In the genomic region with DNA sequence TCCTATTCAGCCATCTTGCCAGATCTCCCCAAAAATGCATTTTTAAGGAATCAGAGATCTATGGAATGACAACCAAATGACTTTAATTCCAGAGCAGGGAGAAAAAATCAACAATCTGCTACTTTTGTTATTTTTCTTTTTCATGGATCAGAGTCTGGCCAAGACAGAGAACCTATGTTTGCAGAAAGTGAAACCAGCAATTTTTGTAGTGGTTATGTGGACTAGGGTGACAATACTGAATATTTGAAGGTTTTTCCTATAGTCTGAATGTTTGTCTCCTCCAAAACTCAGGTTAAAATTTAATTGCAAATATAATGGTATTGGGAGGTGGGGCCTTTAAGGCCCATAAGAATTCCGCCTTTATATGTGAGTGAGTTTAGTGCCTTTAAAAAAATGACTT, we compare ENCODE assay signal across 23 cellular contexts. TPM values are rescaled to one million over a fixed set of nuclear protein-coding genes. Genes with fewer than 3 reads are reported as not detected.
A peak's percentile ranks its signal among the peaks of the same experiment; 100 is the strongest.
DNase-seq lines count a peak whose midpoint lies in the region; ATAC-seq, FAIRE-seq and TF ChIP-seq lines count a peak whose summit lies in the region.
"Had no signal": no experiment of that assay in that cellular context is flagged by ENCODE, and none has a peak within 500 bp of the region (broad histone marks: within the 10 kb centered on the region; RNA-seq: fewer than 3 reads in every experiment).

No MANE protein-coding gene starts in this region.

- no peak overlapping the region for H3K4me3 Mint-ChIP-seq in GM23338
- peak overlapping the region; percentile 62 for H3K4me3 Mint-ChIP-seq in natural killer cell treated with Interleukin-12 subunit alpha and Interleukin-12 subunit beta and Interleukin-15 and Interleukin-18, amount 100 ng/mL, for 72 hours
- H3K4me3 Mint-ChIP-seq: CD4-positive, CD25-positive, alpha-beta regulatory T cell had no signal

- no peak overlapping the region for H3K56ac ChIP-seq in H1 (replicated peaks; ENCODE audit: insufficient read length, low read depth, low read length)

- 89% methylated on average over 1 of the region's 1 CpG; no CpG with 5 or more reads in 1 of the 2 experiments for WGBS in H1 (ENCODE audit: extremely low coverage in 1 of 2, insufficient coverage in 1 of 2, insufficient read length in 1 of 2, insufficient replicate concordance in 2 of 2, low coverage in 1 of 2, low lambda C conversion rate in 2 of 2, missing lambda C conversion rate in 1 of 2), 2 experiments

- CTCF ChIA-PET in H1 (lab: Charles Lee; ENCODE audit: partially characterized antibody), result no interaction called here

- peak overlapping the region; percentile 72 for H3K27ac Mint-ChIP-seq in GM23338
- peak overlapping the region; percentile 55 to 66 for H3K27ac Mint-ChIP-seq in natural killer cell treated with Interleukin-12 subunit alpha and Interleukin-12 subunit beta and Interleukin-15 and Interleukin-18, amount 100 ng/mL, for 72 hours
- H3K27ac Mint-ChIP-seq: CD4-positive, CD25-positive, alpha-beta regulatory T cell had no signal

- H3K23ac ChIP-seq in H1 (ENCODE audit: insufficient read length), result no peak overlapping the region

- no peaks in the 10 kb centered on the region for H3K79me1 ChIP-seq in H1 (ENCODE audit: low read depth, low read length)

- no peak overlapping the region for H2BK20ac ChIP-seq in H1 (ENCODE audit: low read length)

- no peak overlapping the region for H4K91ac ChIP-seq in H1 (replicated peaks; ENCODE audit: insufficient read length, low read length)

- DNase-seq in GM23338 (ENCODE audit: low spot score), result no peak
- DNase-seq in H1 (ENCODE audit: low read depth in 1 of 2, low spot score in 2 of 2), result no peak
- DNase-seq in natural killer cell treated with Interleukin-12 subunit alpha and Interleukin-12 subunit beta and Interleukin-15 and Interleukin-18, amount 100 ng/mL, for 72 hours (ENCODE audit: low spot score), result no peak
- DNase-seq in stimulated activated CD4-positive, alpha-beta T cell treated with anti-CD3 and anti-CD28 coated beads, Interleukin-4, amount 100 ng/mL, for 24 hours, result no peak
- no peak for DNase-seq in hepatic stellate cell (ENCODE audit: low spot score)
- DNase-seq in NCI-H82 (lab: John Stamatoyannopoulos, UW), result no peak
- DNase-seq: Caco-2; CD4-positive, CD25-positive, alpha-beta regulatory T cell; DMS 273 treated with DMSO at 0.1 percent for 48 hours; DND-41; HCEC 1CT; MV-4-11; NCI-H1105 treated with DMSO at 0.1 percent for 48 hours; NCI-H2171; NCI-H526; PC-3 had no signal

- FAIRE-seq in H1 (lab: Jason Lieb, UNC), result no peak
- FAIRE-seq: GM12878 had no signal

- no peak for TF ChIP-seq CTCF in GM23338 (conservative IDR thresholded peaks at IDR 0.05; ENCODE audit: low read depth in 2 of 2)
- no peak for TF ChIP-seq CTCF in Loucy (conservative IDR thresholded peaks at IDR 0.05; ENCODE audit: low read length)
- no peak for TF ChIP-seq CTCF in H1 (IDR thresholded peaks at IDR 0.05; ENCODE audit: control extremely low read depth in 1 of 3, insufficient read depth in 1 of 3, low read depth in 1 of 3, low read length in 3 of 3)

- peaks cover 31% of the 10 kb centered on the region for H3K4me1 ChIP-seq in GM23338 (ENCODE audit: insufficient read depth)
- H3K4me1 ChIP-seq in Loucy (ENCODE audit: insufficient read depth, low read length, poor library complexity, severe bottlenecking), result peaks cover 43% of the 10 kb centered on the region
- H3K4me1 ChIP-seq in H1 (replicated peaks in 1 of 4; ENCODE audit: control insufficient read depth in 3 of 4, insufficient read depth in 4 of 4, low read length in 3 of 4), result peaks cover 4 to 21% (median 9%) of the 10 kb centered on the region in 4 experiments

- no peak overlapping the region for H3K4me3 ChIP-seq in GM23338
- peak overlapping the region; percentile 28 for H3K4me3 ChIP-seq in Loucy (ENCODE audit: low read length, poor library complexity, severe bottlenecking)
- H3K4me3 ChIP-seq in H1 (ENCODE audit: extremely low read depth in 1 of 4, insufficient read depth in 2 of 4, low read depth in 3 of 4, low read length in 4 of 4), result no peak overlapping the region
- H3K4me3 ChIP-seq: GM12878 had no signal

- H2BK12ac ChIP-seq in H1 (ENCODE audit: low read depth, low read length), result 0 out of 2 replicates have a peak overlapping the region, but pooled peaks have one; percentile 17

- H3F3A ChIP-seq in GM23338 (replicated peaks; ENCODE audit: low read depth) (no peaks in the 10 kb centered on the region), Loucy (ENCODE audit: low read depth) (no peaks in the 10 kb centered on the region)

- no peaks in the 10 kb centered on the region for H3K23me2 ChIP-seq in H1 (ENCODE audit: low read depth, low read length)

- no peaks in the 10 kb centered on the region for H3K9me2 ChIP-seq in GM23338 (ENCODE audit: insufficient read depth)
- H3K9me2 ChIP-seq in Loucy (replicated peaks; ENCODE audit: low read depth, low read length), result no peaks in the 10 kb centered on the region

- H3K9ac ChIP-seq in Loucy (ENCODE audit: low read depth, low read length, poor library complexity, severe bottlenecking), result peak overlapping the region; percentile 50
- H3K9ac ChIP-seq in H1 (replicated peaks in 1 of 4; ENCODE audit: extremely low read depth in 1 of 4, low read depth in 3 of 4, low read length in 3 of 4), result no peak overlapping the region
- H3K9ac ChIP-seq: KMS-11 had no signal

- POLR2A ChIA-PET in H1 (lab: Charles Lee; ENCODE audit: partially characterized antibody), result no interaction called here

- H4K20me1 ChIP-seq in GM23338 (replicated peaks; ENCODE audit: insufficient read depth) (no peaks in the 10 kb centered on the region), Loucy (ENCODE audit: insufficient read depth, low read length, poor library complexity, severe bottlenecking) (no peaks in the 10 kb centered on the region), H1 (replicated peaks in 1 of 2; ENCODE audit: control insufficient read depth in 1 of 2, insufficient read depth in 2 of 2, low read length in 2 of 2) (no peaks in the 10 kb centered on the region)

- H2BK120ac ChIP-seq in H1 (replicated peaks; ENCODE audit: low read depth, low read length), result no peak overlapping the region

- H2AFZ ChIP-seq in GM23338 (peak overlapping the region; percentile 9; the same call in 1 of the 2 replicates), Loucy (ENCODE audit: low read length) (0 out of 2 replicates have a peak overlapping the region, but pooled peaks have one; percentile 45), H1 (ENCODE audit: low read length) (no peak overlapping the region)

- TF ChIP-seq RAD21 in H1 (IDR thresholded peaks at IDR 0.05 in 1 of 2, conservative IDR thresholded peaks at IDR 0.05 in 1 of 2; ENCODE audit: low read depth in 2 of 2, low read length in 2 of 2), result no peak

- H3K4me2 ChIP-seq in GM23338 (no peak overlapping the region), Loucy (ENCODE audit: low read depth, low read length, poor library complexity, severe bottlenecking) (peak overlapping the region; percentile 38), H1 (ENCODE audit: insufficient read depth in 1 of 2, low read depth in 2 of 2, low read length in 2 of 2) (no peak overlapping the region)
- H3K4me2 ChIP-seq: KMS-11 had no signal

- no peak for TF ChIP-seq POLR2A in H1 (IDR thresholded peaks at IDR 0.05; ENCODE audit: control extremely low read depth in 1 of 2, low read depth in 2 of 2, low read length in 2 of 2)

- H2AK5ac ChIP-seq in H1 (ENCODE audit: low read depth, low read length), result no peak overlapping the region

- H4K8ac ChIP-seq in H1 (ENCODE audit: extremely low read depth, insufficient read depth, low read length), result no peak overlapping the region

- H3K27me3 Mint-ChIP-seq in GM23338 (ENCODE audit: insufficient read depth, low read depth, poor library complexity), result peaks cover 7% of the 10 kb centered on the region
- H3K27me3 Mint-ChIP-seq in natural killer cell treated with Interleukin-12 subunit alpha and Interleukin-12 subunit beta and Interleukin-15 and Interleukin-18, amount 100 ng/mL, for 72 hours, result no peaks in the 10 kb centered on the region

- H3K36me3 ChIP-seq in GM23338 (ENCODE audit: insufficient read depth) (no peaks in the 10 kb centered on the region), Loucy (ENCODE audit: insufficient read depth, low read length) (no peaks in the 10 kb centered on the region), H1 (ENCODE audit: control insufficient read depth in 2 of 4, insufficient read depth in 4 of 4, low read length in 3 of 4) (no peaks in the 10 kb centered on the region)

- H3K18ac ChIP-seq in H1 (ENCODE audit: extremely low read depth, low read length), result no peak overlapping the region

- H3K9me3 Mint-ChIP-seq in GM23338, result peaks cover 20% of the 10 kb centered on the region; the same call in 2 of the 3 replicates
- no peaks in the 10 kb centered on the region for H3K9me3 Mint-ChIP-seq in natural killer cell treated with Interleukin-12 subunit alpha and Interleukin-12 subunit beta and Interleukin-15 and Interleukin-18, amount 100 ng/mL, for 72 hours
- H3K9me3 Mint-ChIP-seq: CD4-positive, CD25-positive, alpha-beta regulatory T cell had no signal

- H3K36me3 Mint-ChIP-seq in GM23338 (ENCODE audit: low read depth), result peaks cover 29% of the 10 kb centered on the region; the same call in 2 of the 3 replicates
- peaks cover 5% of the 10 kb centered on the region for H3K36me3 Mint-ChIP-seq in natural killer cell treated with Interleukin-12 subunit alpha and Interleukin-12 subunit beta and Interleukin-15 and Interleukin-18, amount 100 ng/mL, for 72 hours
- H3K36me3 Mint-ChIP-seq: CD4-positive, CD25-positive, alpha-beta regulatory T cell had no signal

- H3K9me3 ChIP-seq in Loucy (ENCODE audit: insufficient read depth, low read depth, low read length) (no peaks in the 10 kb centered on the region), H1 (ENCODE audit: insufficient read depth in 2 of 2, low read depth in 1 of 2, low read length in 1 of 2) (no peaks in the 10 kb centered on the region; a peak in 1 of 4 replicates)

- H3K79me2 ChIP-seq in GM23338 (replicated peaks; ENCODE audit: insufficient read depth) (no peaks in the 10 kb centered on the region), Loucy (ENCODE audit: insufficient read depth, low read length) (no peaks in the 10 kb centered on the region), H1 (ENCODE audit: control insufficient read depth in 1 of 2, insufficient read depth in 2 of 2, low read length in 2 of 2) (no peaks in the 10 kb centered on the region)

- TF ChIP-seq EP300 in H1 (IDR thresholded peaks at IDR 0.05; ENCODE audit: borderline replicate concordance in 1 of 2, low read depth in 2 of 2, low read length in 2 of 2), result no peak

- ATAC-seq in GM23338, result no peak
- no peak for ATAC-seq in natural killer cell treated with Interleukin-12 subunit alpha and Interleukin-12 subunit beta and Interleukin-15 and Interleukin-18, amount 100 ng/mL, for 72 hours
- ATAC-seq: GM12878, PC-3 had no signal

- no peak overlapping the region for H3K14ac ChIP-seq in H1 (ENCODE audit: insufficient read length)

- no peak overlapping the region for H4K5ac ChIP-seq in H1 (ENCODE audit: insufficient read length, low read depth, low read length)

- H2BK5ac ChIP-seq in H1 (ENCODE audit: low read depth, low read length), result no peak overlapping the region

- no peak overlapping the region for H2BK15ac ChIP-seq in H1 (ENCODE audit: low read length)

- H3K4me1 Mint-ChIP-seq in GM23338, result peaks cover 29% of the 10 kb centered on the region
- peaks cover 33 to 42% of the 10 kb centered on the region in 2 donors for H3K4me1 Mint-ChIP-seq in natural killer cell treated with Interleukin-12 subunit alpha and Interleukin-12 subunit beta and Interleukin-15 and Interleukin-18, amount 100 ng/mL, for 72 hours (ENCODE audit: low read depth in 2 of 2)
- H3K4me1 Mint-ChIP-seq: CD4-positive, CD25-positive, alpha-beta regulatory T cell had no signal

- H3K27ac ChIP-seq in GM23338 (ENCODE audit: low read depth) (no peak overlapping the region), H1 (ENCODE audit: low read depth, low read length) (no peak overlapping the region)
- H3K27ac ChIP-seq: KMS-11 had no signal

- H3K27me3 ChIP-seq in GM23338 (ENCODE audit: insufficient read depth) (no peaks in the 10 kb centered on the region), Loucy (ENCODE audit: insufficient read depth, low read length, poor library complexity, severe bottlenecking) (no peaks in the 10 kb centered on the region), H1 (replicated peaks in 1 of 4; ENCODE audit: control insufficient read depth in 3 of 4, extremely low read depth in 1 of 4, insufficient read depth in 3 of 4, low read length in 3 of 4) (no peaks in the 10 kb centered on the region)

- no peak overlapping the region for H3K4ac ChIP-seq in H1 (replicated peaks; ENCODE audit: insufficient read length, low read depth, low read length)

RNA-seq across cellular contexts. Expression of a gene that starts 30.9 kb away (rescaled TPM):
- not detected in 2 replicates for total RNA-seq in GM23338 (2014; rRNA removed; shearing (Covaris generic))
- not detected in 2 replicates for polyA plus RNA-seq in GM23338 (2016; fragmentation: Nextera tagmentation; extraction: Ambion mirVana)
- not detected in 2 replicates for total RNA-seq in H1 (2021; fragmentation: NEBNext Ultra II Directional; extraction: Animal tissue kit (Norgen Biotek cat#: 25700))
- polyA plus RNA-seq in H1 (2011; rRNA removed), result not detected in 2 replicates
- polyA plus RNA-seq in H1 (2011; cell fraction: cytosol; rRNA removed), result not detected
- polyA plus RNA-seq in H1 (2011; cell fraction: nucleus; rRNA removed), result not detected
- polyA plus RNA-seq in H1 (2012, experiment 1 of 2), result not detected in 4 replicates
- polyA plus RNA-seq in H1 (2012, experiment 2 of 2), result not detected
- polyA plus RNA-seq in H1 (2013, experiment 1 of 2), result not detected
- polyA plus RNA-seq in H1 (2013, experiment 2 of 2), result not detected
- not detected in 2 replicates for polyA minus RNA-seq in H1 (2011; rRNA and poly(A)+ RNA removed)
- polyA minus RNA-seq in H1 (2011; cell fraction: cytosol; rRNA and poly(A)+ RNA removed), result not detected
- 0.40 TPM for polyA minus RNA-seq in H1 (2011; cell fraction: nucleus; rRNA and poly(A)+ RNA removed)
- total RNA-seq in natural killer cell treated with Interleukin-12 subunit alpha and Interleukin-12 subunit beta and Interleukin-15 and Interleukin-18, amount 100 ng/mL, for 72 hours, result 100 to 1,000 TPM in 1 of 2 donors, 10 to 100 TPM in 1; 80.4 to 126 TPM
- total RNA-seq: HT1080, M059J, PC-3, RPMI7951 had no signal
- polyA plus RNA-seq: BJ had no signal

RNA-seq across cellular contexts. Expression of a gene that starts 50.6 kb away (rescaled TPM):
- total RNA-seq in GM23338 (2014; rRNA removed; shearing (Covaris generic)), result not detected in 2 replicates
- polyA plus RNA-seq in GM23338 (2016; fragmentation: Nextera tagmentation; extraction: Ambion mirVana) (not detected in 2 replicates), H1 (2011; rRNA removed) (not detected in 2 replicates)
- not detected in 2 replicates for total RNA-seq in H1 (2021; fragmentation: NEBNext Ultra II Directional; extraction: Animal tissue kit (Norgen Biotek cat#: 25700))
- polyA plus RNA-seq in H1 (2011; cell fraction: cytosol; rRNA removed), result not detected
- not detected for polyA plus RNA-seq in H1 (2011; cell fraction: nucleus; rRNA removed)
- polyA plus RNA-seq in H1 (2012, experiment 1 of 2), result not detected in 4 replicates
- not detected for polyA plus RNA-seq in H1 (2012, experiment 2 of 2)
- not detected for polyA plus RNA-seq in H1 (2013, experiment 1 of 2)
- not detected for polyA plus RNA-seq in H1 (2013, experiment 2 of 2)
- not detected in 2 replicates for polyA minus RNA-seq in H1 (2011; rRNA and poly(A)+ RNA removed)
- polyA minus RNA-seq in H1 (2011; cell fraction: cytosol; rRNA and poly(A)+ RNA removed), result not detected
- polyA minus RNA-seq in H1 (2011; cell fraction: nucleus; rRNA and poly(A)+ RNA removed), result not detected
- 10 to 100 TPM in 1 of 2 donors, 1 to 10 TPM in 1; 5.4 to 17.8 TPM for total RNA-seq in natural killer cell treated with Interleukin-12 subunit alpha and Interleukin-12 subunit beta and Interleukin-15 and Interleukin-18, amount 100 ng/mL, for 72 hours
- total RNA-seq: Caco-2; CD4-positive, CD25-positive, alpha-beta regulatory T cell; GM12878; HT1080; M059J; PC-3; RPMI7951 had no signal
- polyA plus RNA-seq: BJ; CD4-positive, CD25-positive, alpha-beta regulatory T cell had no signal

RNA-seq across cellular contexts. Expression of a gene that starts 51.3 kb away (rescaled TPM):
- 0.03 TPM in 1 of 2 replicates, not detected in the other for total RNA-seq in GM23338 (2014; rRNA removed; shearing (Covaris generic))
- 0.02 and 0.27 TPM in 2 replicates for polyA plus RNA-seq in GM23338 (2016; fragmentation: Nextera tagmentation; extraction: Ambion mirVana)
- total RNA-seq in H1 (2021; fragmentation: NEBNext Ultra II Directional; extraction: Animal tissue kit (Norgen Biotek cat#: 25700)), result 0.06 TPM in 1 of 2 replicates, not detected in the other
- polyA plus RNA-seq in H1 (2011; rRNA removed), result under 0.01 and 0.02 TPM in 2 replicates
- polyA plus RNA-seq in H1 (2011; cell fraction: cytosol; rRNA removed), result 0.01 TPM
- 0.16 TPM for polyA plus RNA-seq in H1 (2011; cell fraction: nucleus; rRNA removed)
- polyA plus RNA-seq in H1 (2012, experiment 1 of 2), result 0.01 TPM in 1 of 4 replicates, not detected in the others
- polyA plus RNA-seq in H1 (2012, experiment 2 of 2), result not detected
- under 0.01 TPM for polyA plus RNA-seq in H1 (2013, experiment 1 of 2)
- under 0.01 TPM for polyA plus RNA-seq in H1 (2013, experiment 2 of 2)
- 0.03 TPM in 1 of 2 replicates, not detected in the other for polyA minus RNA-seq in H1 (2011; rRNA and poly(A)+ RNA removed)
- polyA minus RNA-seq in H1 (2011; cell fraction: cytosol; rRNA and poly(A)+ RNA removed), result not detected
- polyA minus RNA-seq in H1 (2011; cell fraction: nucleus; rRNA and poly(A)+ RNA removed), result not detected
- 100 to 1,000 TPM in 1 of 2 donors, 10 to 100 TPM in 1; 58.2 to 197 TPM for total RNA-seq in natural killer cell treated with Interleukin-12 subunit alpha and Interleukin-12 subunit beta and Interleukin-15 and Interleukin-18, amount 100 ng/mL, for 72 hours
- total RNA-seq: HT1080, M059J, PC-3, RPMI7951 had no signal

Comparison
In these comparisons a context has a peak if more than half of its experiments do, and no peak if none do; other contexts are left out.
1. RNA of a gene that starts 30.9 kb away (total RNA-seq): 80.4 to 126 TPM in natural killer cell treated with Interleukin-12 subunit alpha and Interleukin-12 subunit beta and Interleukin-15 and Interleukin-18, amount 100 ng/mL, for 72 hours; not detected in GM23338 and not detected in H1; every median in the first group is over 10 times any median in the second.
2. RNA of a gene that starts 51.3 kb away (total RNA-seq): 58.2 to 197 TPM in natural killer cell treated with Interleukin-12 subunit alpha and Interleukin-12 subunit beta and Interleukin-15 and Interleukin-18, amount 100 ng/mL, for 72 hours; 0.06 TPM in H1 and 0.03 TPM in GM23338; every median in the first group is over 10 times any median in the second.